8 cellular contexts compared by ENCODE assay signal in genomic region chr16:57480127-57480753, GRCh38. TPM values are rescaled to one million over a fixed set of nuclear protein-coding genes. Genes with fewer than 3 reads are reported as not detected.
DNase-seq lines count a peak whose midpoint lies in the region; ATAC-seq and TF ChIP-seq lines count a peak whose summit lies in the region.

No MANE protein-coding gene starts in this region.

- whole genome bisulfite sequencing in esophagus, 2 donors = 33 to 40% methylated on average over 14 of the region's 14 CpGs

- ATAC-seq in Right ventricle myocardium inferior = peak; percentile 80
- peak; percentile 90 for ATAC-seq in mucosa of descending colon
- no peak for ATAC-seq in GM21619 (IDR thresholded peaks at IDR 0.05; ENCODE audit: unreplicated experiment)
- ATAC-seq in GM18873 (IDR thresholded peaks at IDR 0.05; ENCODE audit: low FRiP score, unreplicated experiment) = no peak

- no peak for TF ChIP-seq CTCF in mucosa of descending colon (IDR thresholded peaks at IDR 0.05)

- H3K27me3 ChIP-seq in esophagus (ENCODE audit: control insufficient read depth in 1 of 2, insufficient read depth in 2 of 2, low read length in 2 of 2) = no peaks in the 10 kb centered on the region

- H3K4me3 ChIP-seq in esophagus (ENCODE audit: low read depth in 1 of 2, low read length in 2 of 2) (peak overlapping the region in 1 of 2 donors; percentile 45), mucosa of descending colon (no peak overlapping the region)

- peaks cover 17 to 34% of the 10 kb centered on the region in 2 donors for H3K4me1 ChIP-seq in esophagus (ENCODE audit: control insufficient read depth in 2 of 2, insufficient read depth in 2 of 2, low read length in 1 of 2)
- peaks cover 32% of the 10 kb centered on the region for H3K4me1 ChIP-seq in mucosa of descending colon (ENCODE audit: low read depth)

- intact Hi-C loops in Right ventricle myocardium inferior (cut with DNase I) (no loop called here), cardiac septum (cut with DNase I) (no loop called here), mucosa of descending colon (cut with DNase I, micrococcal nuclease) (no loop called here)

- H3K36me3 ChIP-seq in esophagus (ENCODE audit: control insufficient read depth in 2 of 2, insufficient read depth in 2 of 2, low read length in 1 of 2) (peaks cover 4 to 18% of the 10 kb centered on the region in 2 donors), mucosa of descending colon (ENCODE audit: low read depth) (no peaks in the 10 kb centered on the region)

- no peak for DNase-seq in Right ventricle myocardium inferior (ENCODE audit: missing footprints)
- no peak for DNase-seq in cardiac septum (ENCODE audit: low spot score)
- peak; percentile 89 to 92 (median 92) for DNase-seq in mucosa of descending colon
- DNase-seq in NCI-H2029 (lab: John Stamatoyannopoulos, UW) = no peak
- DNase-seq in ureter (ENCODE audit: low spot score) = no peak

- peak overlapping the region; percentile 9 to 13 for H3K27ac ChIP-seq in esophagus (ENCODE audit: low read depth in 2 of 2, low read length in 1 of 2)

- no peaks in the 10 kb centered on the region for H3K9me3 ChIP-seq in esophagus (ENCODE audit: control insufficient read depth in 2 of 2, insufficient read depth in 1 of 2, low read depth in 1 of 2, low read length in 1 of 2)
- no peaks in the 10 kb centered on the region for H3K9me3 ChIP-seq in mucosa of descending colon

RNA-seq across cellular contexts. Expression of gene DOK4, which starts 6.1 kb away (rescaled TPM):
- total RNA-seq in Right ventricle myocardium inferior = 8.4 TPM
- total RNA-seq in cardiac septum = 11.5 TPM
- polyA plus RNA-seq in esophagus = 10 to 100 TPM; 27.6 to 33.7 TPM
- 100 to 1,000 TPM in 2 of 3 donors, 10 to 100 TPM in 1; 68.4 to 143 (median 101) TPM for total RNA-seq in mucosa of descending colon
- 12.5 TPM for total RNA-seq in ureter

RNA-seq across cellular contexts. Expression of gene POLR2C, which starts 17.8 kb away (rescaled TPM):
- total RNA-seq in Right ventricle myocardium inferior (37.1 TPM), cardiac septum (46.9 TPM), mucosa of descending colon (10 to 100 TPM; 50.0 to 51.3 (median 51.0) TPM), ureter (57.3 TPM)
- polyA plus RNA-seq in esophagus = 10 to 100 TPM; 18.5 to 34.0 TPM

RNA-seq across cellular contexts. Expression of gene COQ9, which starts 33.0 kb away (rescaled TPM):
- total RNA-seq in Right ventricle myocardium inferior (215 TPM), cardiac septum (156 TPM), mucosa of descending colon (100 to 1,000 TPM in 2 of 3 donors, 10 to 100 TPM in 1; 98.0 to 147 (median 109) TPM), ureter (66.6 TPM)
- 10 to 100 TPM; 56.1 to 70.3 TPM for polyA plus RNA-seq in esophagus

RNA-seq across cellular contexts. Expression of gene CIAPIN1, which starts 33.1 kb away (rescaled TPM):
- 43.7 TPM for total RNA-seq in Right ventricle myocardium inferior
- total RNA-seq in cardiac septum = 60.1 TPM
- polyA plus RNA-seq in esophagus = 10 to 100 TPM; 11.7 to 31.6 TPM
- total RNA-seq in mucosa of descending colon = 10 to 100 TPM; 43.2 to 63.7 (median 53.8) TPM
- total RNA-seq in ureter = 53.2 TPM

RNA-seq across cellular contexts. Expression of gene CCDC102A, which starts 56.1 kb away (rescaled TPM):
- total RNA-seq in Right ventricle myocardium inferior (10.9 TPM), cardiac septum (5.5 TPM), mucosa of descending colon (10 to 100 TPM in 1 of 3 donors, 1 to 10 TPM in 2; 1.2 to 16.2 (median 2.5) TPM), ureter (4.6 TPM)
- polyA plus RNA-seq in esophagus = 1 to 10 TPM; 2.6 TPM

Comparison
In these comparisons a context has a peak if more than half of its experiments do, and no peak if none do; other contexts are left out.
1. ATAC-seq: peak in Right ventricle myocardium inferior (single experiment) and mucosa of descending colon (single experiment); none in GM21619 (single experiment) and GM18873 (single experiment).
2. DNase-seq: peak in mucosa of descending colon (3 of 3); none in Right ventricle myocardium inferior (single experiment), cardiac septum (single experiment), NCI-H2029 (single experiment) and ureter (single experiment).